ENCODE assay signal across 1 cellular context in genomic region chr11:119726150-119726553, GRCh38.
TF ChIP-seq lines count a peak whose summit lies in the region.

No MANE protein-coding gene starts in this region.

TF ChIP-seq in HepG2, 621 proteins besides CTCF, POLR2A, EP300 and RAD21 (continued from another document):
- no peak for TF ChIP-seq SKIL (CRISPR knock-in tag; IDR thresholded peaks at IDR 0.05; ENCODE audit: borderline replicate concordance)
- no peak for TF ChIP-seq ZNF292 (CRISPR knock-in tag; IDR thresholded peaks at IDR 0.05; ENCODE audit: borderline replicate concordance, low read depth)
- TF ChIP-seq HMG20B (CRISPR knock-in tag; conservative IDR thresholded peaks at IDR 0.05), result no peak
- no peak for TF ChIP-seq ZNF530 (CRISPR knock-in tag; IDR thresholded peaks at IDR 0.05; ENCODE audit: low read depth)
- no peak for TF ChIP-seq JUND (CRISPR knock-in tag; IDR thresholded peaks at IDR 0.05)
- no peak for TF ChIP-seq ZFX (CRISPR knock-in tag; IDR thresholded peaks at IDR 0.05; ENCODE audit: low read depth)
- TF ChIP-seq DR1 (CRISPR knock-in tag; IDR thresholded peaks at IDR 0.05), result no peak
